Comparison of ENCODE assay signal across 8 cellular contexts in the genomic region with DNA sequence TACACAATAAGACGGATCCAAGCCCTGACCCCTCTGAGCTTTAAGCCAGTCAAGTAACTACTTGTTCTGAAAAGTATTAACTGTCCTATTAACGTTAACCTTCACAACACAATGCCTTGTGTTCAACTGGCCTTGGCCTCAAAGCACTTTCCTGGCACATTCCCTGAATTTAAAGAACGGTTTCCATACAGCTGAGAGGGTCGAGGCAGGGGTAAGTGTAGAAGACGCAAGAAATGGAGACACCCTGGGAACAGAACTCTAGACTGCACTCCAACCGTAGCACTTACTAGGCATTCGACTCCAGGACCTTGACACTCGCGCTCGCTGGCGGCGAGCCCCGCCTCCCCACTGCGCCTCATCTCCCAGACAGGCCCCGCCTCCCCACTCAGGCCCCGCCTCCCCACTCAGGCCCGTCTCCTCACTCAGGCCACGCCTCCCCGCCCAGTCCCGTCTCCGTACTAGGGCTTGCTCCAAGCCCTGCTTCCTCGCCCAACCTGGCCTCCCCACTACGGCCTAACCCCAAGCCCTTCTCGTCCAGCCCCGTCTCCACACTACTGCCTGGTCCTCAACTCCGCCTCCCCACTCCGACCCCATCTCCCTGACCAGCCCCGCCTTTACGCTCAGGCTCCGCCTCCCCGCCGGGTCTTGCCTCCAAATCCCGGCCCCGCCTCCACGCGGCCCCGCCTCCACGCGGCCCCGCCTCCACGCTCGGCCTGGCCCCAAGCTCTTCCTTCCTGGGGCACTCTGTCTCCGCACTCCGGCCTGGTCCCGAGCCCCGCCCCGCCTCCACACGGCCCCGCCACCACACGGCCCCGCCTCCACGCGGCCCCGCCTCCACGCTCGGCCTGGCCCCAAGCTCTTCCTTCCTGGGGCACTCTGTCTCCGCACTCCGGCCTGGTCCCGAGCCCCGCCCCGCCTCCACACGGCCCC. TPM values are rescaled to one million over a fixed set of nuclear protein-coding genes. Genes with fewer than 3 reads are reported as not detected.
DNase-seq lines count a peak whose midpoint lies in the region; ATAC-seq and TF ChIP-seq lines count a peak whose summit lies in the region.

No MANE protein-coding gene starts in this region.

- H4K20me1 ChIP-seq in PC-9 (ENCODE audit: insufficient read depth), result peaks cover 8% of the 10 kb centered on the region; the same call in 1 of the 2 replicates

- peak overlapping the region; percentile 67 for H3K4me3 ChIP-seq in PC-9

- peaks cover 38% of the 10 kb centered on the region for H3K4me1 Mint-ChIP-seq in activated T-cell treated with anti-CD3 and anti-CD28 coated beads, Interleukin-2, amount 50 U/mL, for 4 hours (ENCODE audit: low read depth)

- no peak for TF ChIP-seq CTCF in PC-9 (conservative IDR thresholded peaks at IDR 0.05)

- intact Hi-C loops in PC-9 (cut with micrococcal nuclease; ENCODE audit: unreplicated experiment), result loop anchor here (10.0 kb wide), 2 partner anchors 201 to 671 kb away; a partner anchor contains a TSS

- peak overlapping the region; percentile 89 for H3K4me2 ChIP-seq in PC-9

- peak overlapping the region; percentile 93 for H3K4me3 Mint-ChIP-seq in activated T-cell treated with anti-CD3 and anti-CD28 coated beads, Interleukin-2, amount 50 U/mL, for 4 hours

- ATAC-seq in GM21717 (IDR thresholded peaks at IDR 0.05; ENCODE audit: unreplicated experiment) (peak; percentile 57), esophagus mucosa (peak; percentile 79)
- ATAC-seq in activated T-cell treated with anti-CD3 and anti-CD28 coated beads, Interleukin-2, amount 50 U/mL, for 4 hours, result peak; percentile 73

- no peaks in the 10 kb centered on the region for H3K9me2 ChIP-seq in PC-9 (ENCODE audit: insufficient read depth)

- POLR2A ChIA-PET in PC-9 (lab: Charles Lee; ENCODE audit: unreplicated experiment), result interaction anchor here (0.6 to 1.0 kb wide), 4 partner anchors 10 to 529 kb away, joined by 4 to 10 read pairs (median 5); no protein-coding TSS in a partner anchor

- BruUV-seq in PC-9 (replicated peaks; lab: Mats Ljungman, UMichigan), result no TSS peak

- H3K27me3 Mint-ChIP-seq in activated T-cell treated with anti-CD3 and anti-CD28 coated beads, Interleukin-2, amount 50 U/mL, for 4 hours (ENCODE audit: low read depth), result no peaks in the 10 kb centered on the region

- no peaks in the 10 kb centered on the region for H3K9me3 ChIP-seq in PC-9 (ENCODE audit: insufficient read depth, low read depth)

- H3F3A ChIP-seq in PC-9 (ENCODE audit: insufficient read depth, low read depth), result peaks cover 31% of the 10 kb centered on the region

- CTCF ChIA-PET in PC-9 (lab: Charles Lee), result interaction anchor here (0.6 to 1.2 kb wide), 4 partner anchors 47 to 162 kb away, joined by 3 to 5 read pairs (median 4); no protein-coding TSS in a partner anchor

- peaks cover 9% of the 10 kb centered on the region for H3K36me3 Mint-ChIP-seq in activated T-cell treated with anti-CD3 and anti-CD28 coated beads, Interleukin-2, amount 50 U/mL, for 4 hours (ENCODE audit: insufficient read depth)

- no peaks in the 10 kb centered on the region for H3K27me3 ChIP-seq in PC-9 (ENCODE audit: insufficient read depth, low read depth)

- DNase-seq in DMS153 (lab: John Stamatoyannopoulos, UW), result peak; percentile 88
- peak; percentile 98 for DNase-seq in KG1 (lab: John Stamatoyannopoulos, UW)
- peak; percentile 86 to 94 for DNase-seq in PC-9
- peak; percentile 98 for DNase-seq in activated T-cell treated with anti-CD3 and anti-CD28 coated beads, Interleukin-2, amount 50 U/mL, for 4 hours
- DNase-seq in myocyte (ENCODE audit: low read depth), result peak; percentile 96
- peak; percentile 96 for DNase-seq in stimulated activated CD8-positive, alpha-beta memory T cell treated with anti-CD3 and anti-CD28 coated beads, Interleukin-7, amount 100 ng/mL, for 24 hours (ENCODE audit: low read depth)

- peak overlapping the region; percentile 43; the same call in 1 of the 2 replicates for H3K27ac ChIP-seq in PC-9

- H2AFZ ChIP-seq in PC-9, result peak overlapping the region; percentile 92

- peaks cover 30% of the 10 kb centered on the region for H3K4me1 ChIP-seq in PC-9 (replicated peaks; ENCODE audit: insufficient read depth)

- 0 out of 2 replicates have a peak, but pooled peaks cover 2% of the 10 kb centered on the region for H3K36me3 ChIP-seq in PC-9 (ENCODE audit: low read depth)

- peaks cover 35% of the 10 kb centered on the region for H3K79me2 ChIP-seq in PC-9 (ENCODE audit: low read depth)

- H3K9me3 Mint-ChIP-seq in activated T-cell treated with anti-CD3 and anti-CD28 coated beads, Interleukin-2, amount 50 U/mL, for 4 hours, result no peaks in the 10 kb centered on the region

RNA-seq across cellular contexts. Expression of a gene that starts 0.9 kb away (rescaled TPM):
- 20.1 and 24.4 TPM in 2 replicates for total RNA-seq in PC-9 (2021)
- total RNA-seq in activated T-cell treated with anti-CD3 and anti-CD28 coated beads, Interleukin-2, amount 50 U/mL, for 4 hours, result 10 to 100 TPM in 2 of 3 donors, 1 to 10 TPM in 1; 10.0 to 10.7 (median 10.0) TPM
- 18.7 TPM for total RNA-seq in esophagus mucosa
- total RNA-seq in myocyte, result 14.5 and 32.3 TPM in 2 replicates
- 14.1 TPM for polyA plus RNA-seq in myocyte (2012)

Comparison
In these comparisons a context has a peak if more than half of its experiments do, and no peak if none do; other contexts are left out.
1. Peak in every context shown above with its lines: DNase-seq, ATAC-seq, H3K4me3 ChIP-seq and H3K27ac ChIP-seq.